In the genomic region with DNA sequence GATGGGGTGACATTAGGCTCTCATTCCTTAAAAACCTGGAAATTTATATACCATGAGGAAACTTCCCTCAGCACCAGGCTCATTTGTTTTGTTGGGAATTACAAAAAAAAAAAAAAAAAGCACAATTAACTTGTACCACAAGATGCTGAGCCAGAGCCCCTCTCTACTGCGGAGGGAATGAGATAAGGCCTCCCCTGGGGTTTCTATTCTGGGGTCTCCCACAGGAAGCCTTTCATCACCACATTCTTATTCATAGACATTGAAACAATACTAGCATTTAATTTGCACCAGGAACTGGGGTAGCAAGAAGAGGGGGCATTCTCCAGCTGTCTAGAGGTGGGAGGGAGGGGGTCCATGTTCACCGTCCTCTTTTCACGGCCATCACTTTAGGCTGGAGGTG, we compare ENCODE assay signal across 1 cellular context.
TF ChIP-seq lines count a peak whose summit lies in the region.

No MANE protein-coding gene starts in this region.

TF ChIP-seq in GM23338, 12 proteins besides CTCF, POLR2A, EP300 and RAD21 (continued from another document):
- TF ChIP-seq, protein P1, sequence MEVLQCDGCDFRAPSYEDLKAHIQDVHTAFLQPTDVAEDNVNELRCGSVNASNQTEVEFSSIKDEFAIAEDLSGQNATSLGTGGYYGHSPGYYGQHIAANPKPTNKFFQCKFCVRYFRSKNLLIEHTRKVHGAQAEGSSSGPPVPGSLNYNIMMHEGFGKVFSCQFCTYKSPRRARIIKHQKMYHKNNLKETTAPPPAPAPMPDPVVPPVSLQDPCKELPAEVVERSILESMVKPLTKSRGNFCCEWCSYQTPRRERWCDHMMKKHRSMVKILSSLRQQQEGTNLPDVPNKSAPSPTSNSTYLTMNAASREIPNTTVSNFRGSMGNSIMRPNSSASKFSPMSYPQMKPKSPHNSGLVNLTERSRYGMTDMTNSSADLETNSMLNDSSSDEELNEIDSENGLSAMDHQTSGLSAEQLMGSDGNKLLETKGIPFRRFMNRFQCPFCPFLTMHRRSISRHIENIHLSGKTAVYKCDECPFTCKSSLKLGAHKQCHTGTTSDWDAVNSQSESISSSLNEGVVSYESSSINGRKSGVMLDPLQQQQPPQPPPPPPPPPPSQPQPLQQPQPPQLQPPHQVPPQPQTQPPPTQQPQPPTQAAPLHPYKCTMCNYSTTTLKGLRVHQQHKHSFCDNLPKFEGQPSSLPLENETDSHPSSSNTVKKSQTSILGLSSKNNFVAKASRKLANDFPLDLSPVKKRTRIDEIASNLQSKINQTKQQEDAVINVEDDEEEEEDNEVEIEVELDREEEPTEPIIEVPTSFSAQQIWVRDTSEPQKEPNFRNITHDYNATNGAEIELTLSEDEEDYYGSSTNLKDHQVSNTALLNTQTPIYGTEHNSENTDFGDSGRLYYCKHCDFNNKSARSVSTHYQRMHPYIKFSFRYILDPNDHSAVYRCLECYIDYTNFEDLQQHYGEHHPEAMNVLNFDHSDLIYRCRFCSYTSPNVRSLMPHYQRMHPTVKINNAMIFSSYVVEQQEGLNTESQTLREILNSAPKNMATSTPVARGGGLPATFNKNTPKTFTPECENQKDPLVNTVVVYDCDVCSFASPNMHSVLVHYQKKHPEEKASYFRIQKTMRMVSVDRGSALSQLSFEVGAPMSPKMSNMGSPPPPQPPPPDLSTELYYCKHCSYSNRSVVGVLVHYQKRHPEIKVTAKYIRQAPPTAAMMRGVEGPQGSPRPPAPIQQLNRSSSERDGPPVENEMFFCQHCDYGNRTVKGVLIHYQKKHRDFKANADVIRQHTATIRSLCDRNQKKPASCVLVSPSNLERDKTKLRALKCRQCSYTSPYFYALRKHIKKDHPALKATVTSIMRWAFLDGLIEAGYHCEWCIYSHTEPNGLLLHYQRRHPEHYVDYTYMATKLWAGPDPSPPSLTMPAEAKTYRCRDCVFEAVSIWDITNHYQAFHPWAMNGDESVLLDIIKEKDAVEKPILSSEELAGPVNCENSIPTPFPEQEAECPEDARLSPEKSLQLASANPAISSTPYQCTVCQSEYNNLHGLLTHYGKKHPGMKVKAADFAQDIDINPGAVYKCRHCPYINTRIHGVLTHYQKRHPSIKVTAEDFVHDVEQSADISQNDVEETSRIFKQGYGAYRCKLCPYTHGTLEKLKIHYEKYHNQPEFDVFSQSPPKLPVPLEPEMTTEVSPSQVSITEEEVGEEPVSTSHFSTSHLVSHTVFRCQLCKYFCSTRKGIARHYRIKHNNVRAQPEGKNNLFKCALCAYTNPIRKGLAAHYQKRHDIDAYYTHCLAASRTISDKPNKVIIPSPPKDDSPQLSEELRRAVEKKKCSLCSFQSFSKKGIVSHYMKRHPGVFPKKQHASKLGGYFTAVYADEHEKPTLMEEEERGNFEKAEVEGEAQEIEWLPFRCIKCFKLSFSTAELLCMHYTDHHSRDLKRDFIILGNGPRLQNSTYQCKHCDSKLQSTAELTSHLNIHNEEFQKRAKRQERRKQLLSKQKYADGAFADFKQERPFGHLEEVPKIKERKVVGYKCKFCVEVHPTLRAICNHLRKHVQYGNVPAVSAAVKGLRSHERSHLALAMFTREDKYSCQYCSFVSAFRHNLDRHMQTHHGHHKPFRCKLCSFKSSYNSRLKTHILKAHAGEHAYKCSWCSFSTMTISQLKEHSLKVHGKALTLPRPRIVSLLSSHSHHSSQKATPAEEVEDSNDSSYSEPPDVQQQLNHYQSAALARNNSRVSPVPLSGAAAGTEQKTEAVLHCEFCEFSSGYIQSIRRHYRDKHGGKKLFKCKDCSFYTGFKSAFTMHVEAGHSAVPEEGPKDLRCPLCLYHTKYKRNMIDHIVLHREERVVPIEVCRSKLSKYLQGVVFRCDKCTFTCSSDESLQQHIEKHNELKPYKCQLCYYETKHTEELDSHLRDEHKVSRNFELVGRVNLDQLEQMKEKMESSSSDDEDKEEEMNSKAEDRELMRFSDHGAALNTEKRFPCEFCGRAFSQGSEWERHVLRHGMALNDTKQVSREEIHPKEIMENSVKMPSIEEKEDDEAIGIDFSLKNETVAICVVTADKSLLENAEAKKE (CRISPR knock-in tag; IDR thresholded peaks at IDR 0.05) = no peak
- TF ChIP-seq REST (IDR thresholded peaks at IDR 0.05; ENCODE audit: unreplicated experiment) (no peak), EZH2 (IDR thresholded peaks at IDR 0.05; ENCODE audit: low read depth, unreplicated experiment) (no peak)
